20 cellular contexts compared by ENCODE assay signal in the genomic region with DNA sequence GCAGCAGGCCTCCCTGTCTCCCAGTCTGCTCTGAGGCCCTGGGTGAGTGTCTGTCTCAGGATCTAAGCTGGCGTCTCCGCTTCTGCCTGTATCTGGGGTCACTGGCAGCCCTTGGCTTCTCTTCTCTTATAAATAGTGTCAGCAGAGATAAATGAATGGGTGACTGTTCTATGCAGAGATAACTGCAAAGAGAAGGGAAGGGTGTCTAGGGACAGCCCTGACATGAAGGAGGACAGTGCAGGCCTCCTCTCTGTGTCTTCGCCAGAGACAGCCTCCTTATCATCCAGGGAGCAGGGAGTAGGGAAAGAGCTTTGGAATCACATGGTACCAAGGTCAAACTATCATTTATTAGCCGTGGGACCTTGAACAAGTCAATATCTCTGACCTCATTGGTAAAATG. TPM values are rescaled to one million over a fixed set of nuclear protein-coding genes. Genes with fewer than 3 reads are reported as not detected.
DNase-seq lines count a peak whose midpoint lies in the region; ATAC-seq and TF ChIP-seq lines count a peak whose summit lies in the region.
"Had no signal": no experiment of that assay in that cellular context is flagged by ENCODE, and none has a peak within 500 bp of the region (broad histone marks: within the 10 kb centered on the region; RNA-seq: fewer than 3 reads in every experiment).

No MANE protein-coding gene starts in this region.

- peak overlapping the region; percentile 77 to 99 (median 99) for H3K27ac ChIP-seq in sigmoid colon
- no peak overlapping the region for H3K27ac ChIP-seq in tibial nerve
- H3K27ac ChIP-seq: PC-9 had no signal

- H3K27me3 Mint-ChIP-seq in HFFc6 (ENCODE audit: insufficient read depth) (no peaks in the 10 kb centered on the region; the same call in none of the 2 replicates), brain (no peaks in the 10 kb centered on the region)
- H3K27me3 Mint-ChIP-seq: CD4-positive, alpha-beta T cell had no signal

- DNase-seq in HFFc6 (no peak), left cardiac atrium (no peak), sigmoid colon (no peak), tibial nerve (ENCODE audit: low spot score in 2 of 2) (no peak), NOMO-1 (lab: John Stamatoyannopoulos, UW; ENCODE audit: unreplicated experiment in 2 of 2) (no peak), activated gamma-delta T cell (lab: John Stamatoyannopoulos, UW) (no peak)
- DNase-seq: Caco-2; CD4-positive, alpha-beta T cell; H7; Kasumi-1; MG63; NCI-H1048; NCI-H1436; NCI-H1930; NCI-H226; NCI-H524 treated with DMSO at 0.1 percent for 48 hours; PC-9 had no signal

- H3K9me3 Mint-ChIP-seq in HFFc6 (no peaks in the 10 kb centered on the region), brain (no peaks in the 10 kb centered on the region)
- H3K9me3 Mint-ChIP-seq: CD4-positive, alpha-beta T cell; IgD-negative memory B cell had no signal

- H3K36me3 Mint-ChIP-seq in HFFc6 (ENCODE audit: low read depth) = peaks cover 16% of the 10 kb centered on the region; the same call in 1 of the 2 replicates
- H3K36me3 Mint-ChIP-seq in brain = peaks cover 4% of the 10 kb centered on the region

- H3K9me3 ChIP-seq in sigmoid colon (no peaks in the 10 kb centered on the region), tibial nerve (no peaks in the 10 kb centered on the region)
- H3K9me3 ChIP-seq: A549, Caco-2, MG63 had no signal

- TF ChIP-seq CTCF in HFFc6 (IDR thresholded peaks at IDR 0.05) = no peak
- TF ChIP-seq CTCF in brain (conservative IDR thresholded peaks at IDR 0.05) = no peak
- no peak for TF ChIP-seq CTCF in sigmoid colon (IDR thresholded peaks at IDR 0.05)
- TF ChIP-seq CTCF in tibial nerve (IDR thresholded peaks at IDR 0.05) = no peak

- WGBS in sigmoid colon, 2 donors = 66 to 88% methylated on average over 4 of the region's 4 CpGs
- 72 to 84% methylated on average over 4 of the region's 4 CpGs for WGBS in tibial nerve, 2 donors

- no peaks in the 10 kb centered on the region for H3K27me3 ChIP-seq in sigmoid colon
- no peaks in the 10 kb centered on the region for H3K27me3 ChIP-seq in tibial nerve
- H3K27me3 ChIP-seq: MG63 had no signal

- H3K4me3 Mint-ChIP-seq in HFFc6 = no peak overlapping the region
- no peak overlapping the region for H3K4me3 Mint-ChIP-seq in brain
- H3K4me3 Mint-ChIP-seq: CD4-positive, alpha-beta T cell; IgD-negative memory B cell had no signal

- peak overlapping the region; percentile 51 for H3K27ac Mint-ChIP-seq in HFFc6
- H3K27ac Mint-ChIP-seq in brain = peak overlapping the region in 3 of 5 experiments; percentile 4 to 68 (median 21)
- H3K27ac Mint-ChIP-seq: CD4-positive, alpha-beta T cell; IgD-negative memory B cell had no signal

- intact Hi-C loops in left cardiac atrium (cut with DNase I) = loop anchor here in 1 of 2 donors (5.0 kb wide), 1 partner anchor 57 kb away; no protein-coding TSS in a partner anchor
- intact Hi-C loops in sigmoid colon (cut with DNase I) = no loop called here

- H3K4me1 ChIP-seq in sigmoid colon (peaks cover 0 to 57% (median 44%) of the 10 kb centered on the region in 4 donors), tibial nerve (no peaks in the 10 kb centered on the region)
- H3K4me1 ChIP-seq: Caco-2 had no signal

- H3K4me3 ChIP-seq in sigmoid colon (no peak overlapping the region), tibial nerve (no peak overlapping the region)
- H3K4me3 ChIP-seq: A549, MG63, PC-9 had no signal

- TF ChIP-seq POLR2A in sigmoid colon (IDR thresholded peaks at IDR 0.05) (no peak), tibial nerve (IDR thresholded peaks at IDR 0.05) (no peak)

- H3K4me1 Mint-ChIP-seq in HFFc6 (ENCODE audit: low read depth) = peaks cover 19% of the 10 kb centered on the region
- peaks cover under 1% of the 10 kb centered on the region for H3K4me1 Mint-ChIP-seq in brain
- H3K4me1 Mint-ChIP-seq: IgD-negative memory B cell had no signal

- TF ChIP-seq EP300 in sigmoid colon (IDR thresholded peaks at IDR 0.05) = no peak
- TF ChIP-seq EP300 in tibial nerve (IDR thresholded peaks at IDR 0.05) = no peak

- H3K36me3 ChIP-seq in sigmoid colon = peaks cover 7 to 92% (median 43%) of the 10 kb centered on the region in 4 donors
- no peaks in the 10 kb centered on the region for H3K36me3 ChIP-seq in tibial nerve

- ATAC-seq in left cardiac atrium = peak; percentile 63 to 71
- ATAC-seq: A549 had no signal

RNA-seq across cellular contexts. Expression of gene GMPPA, which starts 28.3 kb away (rescaled TPM):
- total RNA-seq in HFFc6 (2021; fragmentation: NEBNext Ultra II Directional; extraction: Animal tissue kit (Norgen Biotek cat#: 25700)) = 10 to 100 TPM; 68.9 to 85.3 (median 74.1) TPM
- 22.0 TPM for polyA plus RNA-seq in brain (ENCODE audit: insufficient read depth, low read depth, low replicate concordance)
- 10 to 100 TPM; 29.0 to 30.0 TPM for total RNA-seq in left cardiac atrium
- 10 to 100 TPM; 13.9 to 24.7 (median 21.3) TPM for total RNA-seq in sigmoid colon
- polyA plus RNA-seq in sigmoid colon = 10 to 100 TPM; 42.6 to 52.8 (median 44.2) TPM
- 10 to 100 TPM; 18.8 to 29.7 (median 27.8) TPM for total RNA-seq in tibial nerve

RNA-seq across cellular contexts. Expression of gene SPEG, which starts 35.8 kb away (rescaled TPM):
- total RNA-seq in HFFc6 (2021; fragmentation: NEBNext Ultra II Directional; extraction: Animal tissue kit (Norgen Biotek cat#: 25700)) = 10 to 100 TPM; 80.9 to 89.5 (median 84.7) TPM
- polyA plus RNA-seq in brain (ENCODE audit: insufficient read depth, low read depth, low replicate concordance) = 26.3 TPM
- total RNA-seq in left cardiac atrium = 10 to 100 TPM; 94.6 to 94.9 TPM
- total RNA-seq in sigmoid colon = 100 to 1,000 TPM; 123 to 321 (median 194) TPM
- 10 to 100 TPM in 2 of 3 donors, 1 to 10 TPM in 1; 6.0 to 25.4 (median 13.4) TPM for polyA plus RNA-seq in sigmoid colon
- 10 to 100 TPM in 1 of 4 donors, 1 to 10 TPM in 3; 6.7 to 10.2 (median 8.1) TPM for total RNA-seq in tibial nerve
- polyA plus RNA-seq: IgD-negative memory B cell had no signal

RNA-seq across cellular contexts. Expression of gene ASIC4, which starts 43.9 kb away (rescaled TPM):
- under 1 TPM in 3 of 6 experiments, not detected in 3; 0.05 to 0.19 (median 0.07) TPM for total RNA-seq in HFFc6 (2021; fragmentation: NEBNext Ultra II Directional; extraction: Animal tissue kit (Norgen Biotek cat#: 25700))
- polyA plus RNA-seq in brain (ENCODE audit: insufficient read depth, low read depth, low replicate concordance) = 1.2 TPM
- under 1 TPM in 1 of 2 donors, not detected in 1; 0.32 TPM for total RNA-seq in left cardiac atrium
- total RNA-seq in sigmoid colon = under 1 TPM in 1 of 4 donors, not detected in 3; under 0.01 TPM
- polyA plus RNA-seq in sigmoid colon = under 1 TPM in 1 of 3 donors, not detected in 2; 0.07 TPM
- total RNA-seq in tibial nerve = 1 to 10 TPM in 1 of 4 donors, under 1 TPM in 1, not detected in 2; 0.42 to 3.0 TPM
- polyA plus RNA-seq: IgD-negative memory B cell had no signal

RNA-seq across cellular contexts. Expression of gene DES, which starts 52.3 kb away (rescaled TPM):
- total RNA-seq in HFFc6 (2021; fragmentation: NEBNext Ultra II Directional; extraction: Animal tissue kit (Norgen Biotek cat#: 25700)) = under 1 TPM in 5 of 6 experiments, not detected in 1; 0.12 to 0.37 (median 0.19) TPM
- polyA plus RNA-seq in brain (ENCODE audit: insufficient read depth, low read depth, low replicate concordance) (9.7 TPM), sigmoid colon (100 to 1,000 TPM in 2 of 3 donors, 10 to 100 TPM in 1; 35.1 to 264 (median 162) TPM)
- total RNA-seq in left cardiac atrium (1,000 to 10,000 TPM; 5,895 to 7,519 TPM), sigmoid colon (over 10,000 TPM in 3 of 4 donors, 1,000 to 10,000 TPM in 1; 7,366 to 30,562 (median 13,340) TPM), tibial nerve (10 to 100 TPM; 20.7 to 50.4 (median 25.0) TPM)
- total RNA-seq: Caco-2; CD4-positive, alpha-beta T cell; PC-9 had no signal
- polyA plus RNA-seq: IgD-negative memory B cell had no signal

Comparison
In these comparisons a context has a peak if more than half of its experiments do, and no peak if none do; other contexts are left out.
1. H3K27ac ChIP-seq: peak in sigmoid colon (4 of 4); none in tibial nerve (0 of 4).
2. RNA of gene SPEG, which starts 35.8 kb away (total RNA-seq): 123 to 321 TPM in sigmoid colon, 94.6 to 94.9 TPM in left cardiac atrium and 80.9 to 89.5 TPM in HFFc6; 6.7 to 10.2 TPM in tibial nerve; every median in the first group is over 4 times any median in the second.